Comparison of ENCODE assay signal across 22 cellular contexts in genomic region chr5:137433539-137433938, GRCh38.
"Had no signal": no experiment of that assay in that cellular context is flagged by ENCODE, and none has a peak within 500 bp of the region (broad histone marks: within the 10 kb centered on the region; RNA-seq: fewer than 3 reads in every experiment).

No MANE protein-coding gene starts in this region.

- DNase-seq: colonic mucosa; cortex of kidney; dermis blood vessel endothelial cell; dorsolateral prefrontal cortex; effector CD4-positive, alpha-beta T cell; effector CD8-positive, alpha-beta T cell; effector memory CD4-positive, alpha-beta T cell; effector memory CD8-positive, alpha-beta T cell; endodermal cell; erythroblast; esophagus squamous epithelium; foreskin fibroblast; foreskin keratinocyte; foreskin melanocyte; gastrocnemius medialis; glutamatergic neuron; heart left ventricle; heart right ventricle had no signal

- H3K36me3 ChIP-seq: colonic mucosa, esophagus squamous epithelium, gastrocnemius medialis, gastroesophageal sphincter, heart left ventricle, heart right ventricle had no signal

- H3K4me3 ChIP-seq: colonic mucosa, coronary artery, dorsolateral prefrontal cortex, esophagus squamous epithelium, gastrocnemius medialis, gastroesophageal sphincter, heart left ventricle, heart right ventricle had no signal

- H3K27ac ChIP-seq: colonic mucosa, coronary artery, epithelial cell of prostate, esophagus squamous epithelium, foreskin keratinocyte, gastrocnemius medialis, gastroesophageal sphincter, heart left ventricle, heart right ventricle had no signal

- H3K9me3 ChIP-seq: colonic mucosa, esophagus squamous epithelium, gastrocnemius medialis, gastroesophageal sphincter, heart left ventricle had no signal

- ATAC-seq: effector memory CD8-positive, alpha-beta T cell; esophagus mucosa; foreskin keratinocyte; gastrocnemius medialis; gastroesophageal sphincter had no signal

- H3K4me1 ChIP-seq: colonic mucosa, esophagus squamous epithelium, foreskin keratinocyte, gastrocnemius medialis, gastroesophageal sphincter, heart left ventricle, heart right ventricle had no signal

- H3K27me3 ChIP-seq: colonic mucosa, dorsolateral prefrontal cortex, esophagus squamous epithelium, foreskin keratinocyte, gastrocnemius medialis, gastroesophageal sphincter, heart left ventricle had no signal
